Comparison of ENCODE assay signal across 14 cellular contexts in the genomic region with DNA sequence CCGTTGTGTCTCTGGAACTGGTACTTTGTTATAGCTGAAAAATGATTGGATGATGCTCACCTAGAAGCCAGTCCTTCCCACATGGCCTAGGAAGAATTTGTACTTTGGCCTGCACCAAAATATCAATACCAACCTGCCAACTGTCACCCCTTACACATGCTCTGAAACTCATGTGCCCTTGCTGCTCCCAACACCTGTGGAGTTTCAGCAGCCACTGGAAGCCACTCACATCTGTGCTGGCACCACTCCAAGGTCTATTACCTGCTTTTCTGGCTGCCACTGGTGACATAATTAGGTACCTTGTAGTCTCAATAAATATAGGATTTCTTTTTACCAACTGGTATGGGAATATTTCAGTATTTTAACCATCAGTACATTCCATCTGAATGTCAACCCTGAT.
"Had no signal": no experiment of that assay in that cellular context is flagged by ENCODE, and none has a peak within 500 bp of the region (broad histone marks: within the 10 kb centered on the region; RNA-seq: fewer than 3 reads in every experiment).

No MANE protein-coding gene starts in this region.

- H3K9me3 ChIP-seq: body of pancreas, gastroesophageal sphincter, stomach, thyroid gland, vagina had no signal

- H3K36me3 ChIP-seq: gastroesophageal sphincter, stomach, thyroid gland, vagina had no signal

- H3K4me1 ChIP-seq: body of pancreas, stomach, thyroid gland, vagina had no signal

- H3K27me3 ChIP-seq: body of pancreas, gastroesophageal sphincter, stomach, thyroid gland, vagina had no signal

- ATAC-seq: body of pancreas; gastroesophageal sphincter; naive thymus-derived CD8-positive, alpha-beta T cell had no signal

- H3K4me3 ChIP-seq: body of pancreas, gastroesophageal sphincter, lung, stomach, thyroid gland, vagina had no signal

- DNase-seq: central memory CD4-positive, alpha-beta T cell; cortex of kidney; effector memory CD4-positive, alpha-beta T cell; kidney; naive thymus-derived CD8-positive, alpha-beta T cell; posterior cingulate gyrus; stimulated activated CD4-positive, alpha-beta T cell treated with anti-CD3 and anti-CD28 coated beads, Interleukin-4, amount 100 ng/mL, for 4 hours; stomach; thyroid gland had no signal

- H3K27ac ChIP-seq: body of pancreas, epithelial cell of prostate, gastroesophageal sphincter, stomach, thyroid gland, vagina had no signal
